ENCODE assay signal across 34 cellular contexts in the genomic region with DNA sequence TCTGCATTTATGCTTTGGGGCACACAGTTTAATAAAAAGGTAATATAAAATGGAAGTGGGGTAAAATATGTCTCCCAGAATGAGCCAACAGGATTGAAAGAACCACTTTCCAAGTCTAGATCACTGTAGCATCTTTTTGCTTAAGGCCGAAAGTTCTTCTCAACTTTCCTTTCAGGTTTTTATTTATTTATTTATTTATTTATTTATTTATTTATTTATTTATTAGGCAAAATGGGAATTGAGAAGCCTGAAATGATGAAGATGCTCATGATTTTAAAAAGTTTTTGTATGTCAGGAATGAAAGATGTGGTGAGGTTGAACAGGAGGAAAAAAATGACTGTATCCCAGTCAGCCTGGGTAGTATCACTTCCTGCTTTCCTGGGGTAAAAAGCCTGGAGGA. TPM values are rescaled to one million over a fixed set of nuclear protein-coding genes. Genes with fewer than 3 reads are reported as not detected.
"Had no signal": no experiment of that assay in that cellular context is flagged by ENCODE, and none has a peak within 500 bp of the region (broad histone marks: within the 10 kb centered on the region; RNA-seq: fewer than 3 reads in every experiment).

No MANE protein-coding gene starts in this region.

- ATAC-seq: activated CD8-positive, alpha-beta memory T cell treated with anti-CD3 and anti-CD28 coated beads, Interleukin-2, amount 10 ng/mL, durations not matched to agents 7 days and 5 days; Panc1 had no signal

- H3K27ac ChIP-seq: ascending aorta, SJSA1, WERI-Rb-1 had no signal

- H3K4me3 Mint-ChIP-seq: activated CD4-positive, alpha-beta memory T cell treated with anti-CD3 and anti-CD28 coated beads, Interleukin-2, amount 10 ng/mL, durations not matched to agents 7 days and 5 days; activated CD8-positive, alpha-beta memory T cell treated with anti-CD3 and anti-CD28 coated beads, Interleukin-2, amount 10 ng/mL, durations not matched to agents 7 days and 5 days; activated naive CD4-positive, alpha-beta T cell treated with anti-CD3 and anti-CD28 coated beads, Interleukin-2, amount 10 ng/mL, durations not matched to agents 7 days and 5 days; activated naive CD8-positive, alpha-beta T cell treated with anti-CD3 and anti-CD28 coated beads, Interleukin-2, amount 10 ng/mL, durations not matched to agents 7 days and 5 days had no signal

- H3K9me3 Mint-ChIP-seq: activated CD4-positive, alpha-beta memory T cell treated with anti-CD3 and anti-CD28 coated beads, Interleukin-2, amount 10 ng/mL, durations not matched to agents 7 days and 5 days; activated naive CD4-positive, alpha-beta T cell treated with anti-CD3 and anti-CD28 coated beads, Interleukin-2, amount 10 ng/mL, durations not matched to agents 7 days and 5 days; activated naive CD8-positive, alpha-beta T cell treated with anti-CD3 and anti-CD28 coated beads, Interleukin-2, amount 10 ng/mL, durations not matched to agents 7 days and 5 days had no signal

- H3K27ac Mint-ChIP-seq: activated CD4-positive, alpha-beta memory T cell treated with anti-CD3 and anti-CD28 coated beads, Interleukin-2, amount 10 ng/mL, durations not matched to agents 7 days and 5 days; activated CD8-positive, alpha-beta memory T cell treated with anti-CD3 and anti-CD28 coated beads, Interleukin-2, amount 10 ng/mL, durations not matched to agents 7 days and 5 days; activated naive CD4-positive, alpha-beta T cell treated with anti-CD3 and anti-CD28 coated beads, Interleukin-2, amount 10 ng/mL, durations not matched to agents 7 days and 5 days; activated naive CD8-positive, alpha-beta T cell treated with anti-CD3 and anti-CD28 coated beads, Interleukin-2, amount 10 ng/mL, durations not matched to agents 7 days and 5 days had no signal

- H3K27me3 Mint-ChIP-seq: activated CD4-positive, alpha-beta memory T cell treated with anti-CD3 and anti-CD28 coated beads, Interleukin-2, amount 10 ng/mL, durations not matched to agents 7 days and 5 days; activated CD8-positive, alpha-beta memory T cell treated with anti-CD3 and anti-CD28 coated beads, Interleukin-2, amount 10 ng/mL, durations not matched to agents 7 days and 5 days; activated naive CD4-positive, alpha-beta T cell treated with anti-CD3 and anti-CD28 coated beads, Interleukin-2, amount 10 ng/mL, durations not matched to agents 7 days and 5 days; activated naive CD8-positive, alpha-beta T cell treated with anti-CD3 and anti-CD28 coated beads, Interleukin-2, amount 10 ng/mL, durations not matched to agents 7 days and 5 days had no signal

- DNase-seq: activated CD4-positive, alpha-beta memory T cell treated with anti-CD3 and anti-CD28 coated beads, Interleukin-2, amount 10 ng/mL, durations not matched to agents 7 days and 5 days; activated CD4-positive, alpha-beta T cell treated with anti-CD3 and anti-CD28 coated beads for 1 hour; activated CD4-positive, alpha-beta T cell treated with anti-CD3 and anti-CD28 coated beads for 48 hours; activated CD4-positive, CD25-positive, alpha-beta regulatory T cell; activated CD8-positive, alpha-beta memory T cell treated with anti-CD3 and anti-CD28 coated beads for 24 hours; activated CD8-positive, alpha-beta memory T cell treated with anti-CD3 and anti-CD28 coated beads, Interleukin-2, amount 10 ng/mL, durations not matched to agents 7 days and 5 days; activated CD8-positive, alpha-beta memory T cell treated with anti-CD3 and anti-CD28 coated beads, Interleukin-2, amount 50 U/mL, for 48 hours; activated effector memory CD4-positive, alpha-beta T cell treated with Interleukin-2 at 50 U/mL for 16 hours; activated naive CD4-positive, alpha-beta T cell treated with anti-CD3 and anti-CD28 coated beads, Interleukin-2, amount 10 ng/mL, durations not matched to agents 7 days and 5 days; activated naive CD8-positive, alpha-beta T cell treated with anti-CD3 and anti-CD28 coated beads, Interleukin-2, amount 10 ng/mL, durations not matched to agents 7 days and 5 days; activated T-cell treated with anti-CD3 and anti-CD28 coated beads, Interleukin-2, amount 50 U/mL, for 48 hours; amygdala; Kasumi-1; KG1; MM.1S; MV-4-11; NCI-H1092; NCI-H2029 treated with DMSO at 0.1 percent for 48 hours; NCI-H2107; NCI-H2171 treated with DMSO at 0.1 percent for 48 hours; NCI-H2227 treated with DMSO at 0.1 percent for 48 hours; NCI-H446; NCI-H510A treated with DMSO at 0.1 percent for 48 hours; NCI-H526 treated with DMSO at 0.1 percent for 48 hours; NCI-H774; OCI-M1; SHP77 treated with DMSO at 0.1 percent for 48 hours; SK-N-SH; T-helper 2 cell; T-helper 9 cell had no signal

- H3K36me3 Mint-ChIP-seq: activated CD8-positive, alpha-beta memory T cell treated with anti-CD3 and anti-CD28 coated beads, Interleukin-2, amount 10 ng/mL, durations not matched to agents 7 days and 5 days; activated naive CD8-positive, alpha-beta T cell treated with anti-CD3 and anti-CD28 coated beads, Interleukin-2, amount 10 ng/mL, durations not matched to agents 7 days and 5 days had no signal

- H3K4me1 Mint-ChIP-seq: activated CD8-positive, alpha-beta memory T cell treated with anti-CD3 and anti-CD28 coated beads, Interleukin-2, amount 10 ng/mL, durations not matched to agents 7 days and 5 days had no signal

- H3K27me3 ChIP-seq: ascending aorta, SJSA1 had no signal

- H3K9me3 ChIP-seq: ascending aorta, SJSA1, SK-N-SH had no signal

RNA-seq across cellular contexts. Expression of a gene that starts 24.0 kb away (rescaled TPM):
- total RNA-seq: SJSA1 had no signal
